ENCODE assay signal across 1 cellular context in the genomic region with DNA sequence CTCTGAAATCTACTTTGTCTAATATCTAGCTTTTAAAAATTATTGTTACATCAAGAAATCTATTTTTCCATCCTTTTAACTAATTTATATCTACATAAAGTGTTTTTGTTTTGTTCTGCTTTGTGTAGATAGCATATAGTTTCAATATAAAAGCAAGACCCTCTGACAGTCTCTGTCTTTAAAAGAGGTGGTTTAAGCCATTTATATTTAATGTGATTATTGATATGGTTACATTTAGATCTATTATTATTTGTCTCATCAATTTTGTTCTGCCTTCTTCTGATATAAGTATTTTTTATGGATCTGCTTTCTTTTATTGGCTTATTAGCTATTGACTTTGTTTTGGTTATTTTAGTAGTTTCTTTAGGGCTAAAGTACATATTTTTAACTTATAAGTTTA.
TF ChIP-seq lines count a peak whose summit lies in the region.

No MANE protein-coding gene starts in this region.

TF ChIP-seq in K562, 482 proteins besides CTCF, POLR2A, EP300 and RAD21:
- peak; percentile 95 for TF ChIP-seq ZNF507 (tag; conservative IDR thresholded peaks at IDR 0.05)
- 0 out of 2 replicates have a peak, but pooled peaks have one; percentile 66 for TF ChIP-seq ZNF354B (CRISPR knock-in tag; IDR thresholded peaks at IDR 0.05)
- TF ChIP-seq SMARCA5 (IDR thresholded peaks at IDR 0.05) = 0 out of 2 replicates have a peak, but pooled peaks have one; percentile 17
- no peak for TF ChIP-seq ZNF41 (CRISPR knock-in tag; conservative IDR thresholded peaks at IDR 0.05)
- TF ChIP-seq SP2 (IDR thresholded peaks at IDR 0.05; ENCODE audit: extremely low read depth, low read depth, low read length, poor library complexity, severe bottlenecking) = no peak
TF ChIP-seq in K562: peak in this region for 3.
